Comparison of ENCODE assay signal across 19 cellular contexts in the genomic region with DNA sequence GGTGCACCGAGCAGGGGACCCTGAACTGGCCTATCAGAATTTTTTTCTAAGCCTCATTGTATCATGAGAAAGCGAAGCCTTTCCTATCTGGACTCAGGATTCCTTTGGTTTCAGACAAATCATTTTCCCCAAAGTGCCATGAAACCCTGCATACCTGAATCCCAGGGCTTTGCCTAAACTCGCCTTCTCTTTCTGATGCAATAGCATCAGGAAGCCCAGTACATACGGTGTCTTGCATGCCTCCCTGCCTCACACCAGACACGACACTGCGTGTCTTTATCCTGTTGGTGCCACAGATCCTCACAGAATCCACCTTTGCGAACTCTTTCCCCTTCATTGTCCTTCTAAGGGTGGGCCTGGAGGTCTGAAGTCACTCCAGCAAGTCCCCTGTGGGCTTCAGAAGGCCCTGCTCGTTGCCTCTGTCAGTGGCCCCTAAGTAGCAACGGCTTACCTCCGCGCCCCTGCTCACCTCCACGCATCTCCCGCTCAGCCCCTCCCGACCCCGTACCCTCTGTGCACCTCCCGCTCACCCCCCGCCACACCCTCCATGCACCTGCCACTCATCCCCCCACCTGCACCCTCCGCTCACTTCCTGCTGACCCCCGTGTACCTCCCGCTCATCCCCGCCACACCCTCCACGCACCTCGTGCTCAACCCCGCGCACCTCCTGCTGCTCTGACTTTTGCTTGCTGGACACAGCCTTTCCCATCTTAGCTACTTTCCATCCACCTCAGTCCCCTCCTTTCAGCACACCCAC.
DNase-seq lines count a peak whose midpoint lies in the region; ATAC-seq, FAIRE-seq and TF ChIP-seq lines count a peak whose summit lies in the region.
"Had no signal": no experiment of that assay in that cellular context is flagged by ENCODE, and none has a peak within 500 bp of the region (broad histone marks: within the 10 kb centered on the region; RNA-seq: fewer than 3 reads in every experiment).

No MANE protein-coding gene starts in this region.

- H3K4me3 ChIP-seq in H1 (ENCODE audit: extremely low read depth in 1 of 4, insufficient read depth in 2 of 4, low read depth in 3 of 4, low read length in 4 of 4) (no peak overlapping the region), trophoblast cell (ENCODE audit: low read depth, low read length) (no peak overlapping the region)
- H3K4me3 ChIP-seq: SJCRH30 had no signal

- no peak overlapping the region for H3K56ac ChIP-seq in H1 (replicated peaks; ENCODE audit: insufficient read length, low read depth, low read length)

- FAIRE-seq in H1 (lab: Jason Lieb, UNC): no peak
- FAIRE-seq: RCC 7860 had no signal

- no peaks in the 10 kb centered on the region; the same call in 1 of the 2 replicates for H3K23me2 ChIP-seq in H1 (ENCODE audit: low read depth, low read length)

- 95% methylated on average over 24 of the region's 25 CpGs; no CpG with 5 or more reads in 1 of the 2 experiments for WGBS in H1 (ENCODE audit: extremely low coverage in 1 of 2, insufficient coverage in 1 of 2, insufficient read length in 1 of 2, insufficient replicate concordance in 2 of 2, low coverage in 1 of 2, low lambda C conversion rate in 2 of 2, missing lambda C conversion rate in 1 of 2), 2 experiments
- WGBS in trophoblast cell (ENCODE audit: extremely low coverage, insufficient coverage, insufficient read length): no CpG with 5 or more reads among the region's 25 CpGs

- no peak overlapping the region for H2BK20ac ChIP-seq in H1 (ENCODE audit: low read length)

- no peak for TF ChIP-seq POLR2A in H1 (IDR thresholded peaks at IDR 0.05; ENCODE audit: control extremely low read depth in 1 of 2, low read depth in 2 of 2, low read length in 2 of 2)

- H3K27me3 ChIP-seq in H1 (replicated peaks in 1 of 4; ENCODE audit: control insufficient read depth in 3 of 4, extremely low read depth in 1 of 4, insufficient read depth in 3 of 4, low read length in 3 of 4): no peaks in the 10 kb centered on the region
- no peaks in the 10 kb centered on the region for H3K27me3 ChIP-seq in trophoblast cell (ENCODE audit: insufficient read depth, low read length)
- H3K27me3 ChIP-seq: SJCRH30 had no signal

- no peaks in the 10 kb centered on the region for H3K9me3 Mint-ChIP-seq in T-helper 2 cell treated with Interferon-gamma antibody and Interleukin-4, amounts not matched to agents 5 μg/mL and 100 μg/mL, for 36 hours
- H3K9me3 Mint-ChIP-seq: H9 had no signal

- H3K27ac Mint-ChIP-seq in T-helper 2 cell treated with Interferon-gamma antibody and Interleukin-4, amounts not matched to agents 5 μg/mL and 100 μg/mL, for 36 hours: peak overlapping the region; percentile 21
- H3K27ac Mint-ChIP-seq: CD14-positive monocyte had no signal

- H2BK12ac ChIP-seq in H1 (ENCODE audit: low read depth, low read length) (no peak overlapping the region), trophoblast cell (ENCODE audit: low read length) (no peak overlapping the region)

- POLR2A ChIA-PET in RWPE1 (lab: Yijun Ruan, JAX; ENCODE audit: low non-redundant PET) (no interaction called here), H1 (lab: Charles Lee; ENCODE audit: partially characterized antibody) (no interaction called here)

- H3K18ac ChIP-seq in H1 (ENCODE audit: extremely low read depth, low read length): peak overlapping the region; percentile 19; the same call in 1 of the 2 replicates
- no peak overlapping the region for H3K18ac ChIP-seq in trophoblast cell (ENCODE audit: low read length)

- no peak for TF ChIP-seq RAD21 in H1 (IDR thresholded peaks at IDR 0.05 in 1 of 2, conservative IDR thresholded peaks at IDR 0.05 in 1 of 2; ENCODE audit: low read depth in 2 of 2, low read length in 2 of 2)

- ATAC-seq in HG02623 (IDR thresholded peaks at IDR 0.05; ENCODE audit: unreplicated experiment): no peak

- H4K12ac ChIP-seq in trophoblast cell (ENCODE audit: low read depth, low read length): peak overlapping the region; percentile 17

- H3K79me1 ChIP-seq in H1 (ENCODE audit: low read depth, low read length) (no peaks in the 10 kb centered on the region), trophoblast cell (ENCODE audit: low read length) (no peaks in the 10 kb centered on the region)

- H2AK5ac ChIP-seq in H1 (ENCODE audit: low read depth, low read length): no peak overlapping the region
- no peak overlapping the region for H2AK5ac ChIP-seq in trophoblast cell (ENCODE audit: low read length)

- H3K79me2 ChIP-seq in H1 (ENCODE audit: control insufficient read depth in 1 of 2, insufficient read depth in 2 of 2, low read length in 2 of 2) (no peaks in the 10 kb centered on the region), trophoblast cell (ENCODE audit: control insufficient read depth, insufficient read depth, low read length, poor library complexity) (no peaks in the 10 kb centered on the region)

- H4K8ac ChIP-seq in H1 (ENCODE audit: extremely low read depth, insufficient read depth, low read length) (0 out of 2 replicates have a peak overlapping the region, but pooled peaks have one; percentile 11), trophoblast cell (ENCODE audit: low read depth, low read length) (no peak overlapping the region)

- no peak overlapping the region for H4K5ac ChIP-seq in H1 (ENCODE audit: insufficient read length, low read depth, low read length)

- no peak overlapping the region for H3K14ac ChIP-seq in H1 (ENCODE audit: insufficient read length)
- no peak overlapping the region for H3K14ac ChIP-seq in trophoblast cell (ENCODE audit: low read length)

- DNase-seq in T-helper 2 cell treated with Interferon-gamma antibody and Interleukin-4, amounts not matched to agents 5 μg/mL and 100 μg/mL, for 36 hours (ENCODE audit: low spot score): no peak
- DNase-seq in T-helper 2 cell (no peak), RWPE1 (ENCODE audit: low spot score) (peak; percentile 10), H1 (ENCODE audit: low read depth in 1 of 2, low spot score in 2 of 2) (no peak), trophoblast cell (no peak), NCI-H345 (lab: John Stamatoyannopoulos, UW) (no peak), NCI-H526 treated with DMSO at 0.1 percent for 48 hours (lab: John Stamatoyannopoulos, UW) (no peak)
- DNase-seq: AML-193, DMS79 treated with DMSO at 0.1 percent for 48 hours, H9, NCI-H1105 treated with DMSO at 0.1 percent for 48 hours, NCI-H1694, NCI-H2081 treated with DMSO at 0.1 percent for 48 hours, NCI-H774, SJCRH30 had no signal

- H4K20me1 ChIP-seq in H1 (replicated peaks in 1 of 2; ENCODE audit: control insufficient read depth in 1 of 2, insufficient read depth in 2 of 2, low read length in 2 of 2): no peaks in the 10 kb centered on the region

- H2AFZ ChIP-seq in H1 (ENCODE audit: low read length) (no peak overlapping the region), trophoblast cell (ENCODE audit: insufficient read depth, low read length, poor library complexity) (no peak overlapping the region)

- H3K36me3 Mint-ChIP-seq in T-helper 2 cell treated with Interferon-gamma antibody and Interleukin-4, amounts not matched to agents 5 μg/mL and 100 μg/mL, for 36 hours (ENCODE audit: low read depth): no peaks in the 10 kb centered on the region
- H3K36me3 Mint-ChIP-seq: CD14-positive monocyte had no signal

- H3K27ac ChIP-seq in RWPE1 (peak overlapping the region; percentile 60), H1 (ENCODE audit: low read depth, low read length) (no peak overlapping the region), trophoblast cell (ENCODE audit: low read depth, low read length) (no peak overlapping the region)
- H3K27ac ChIP-seq: 22Rv1, SJCRH30 had no signal

- H3K4ac ChIP-seq in H1 (replicated peaks; ENCODE audit: insufficient read length, low read depth, low read length): no peak overlapping the region
- no peak overlapping the region for H3K4ac ChIP-seq in trophoblast cell (ENCODE audit: low read depth, low read length)

- H3K4me2 ChIP-seq in H1 (ENCODE audit: insufficient read depth in 1 of 2, low read depth in 2 of 2, low read length in 2 of 2) (no peak overlapping the region), trophoblast cell (ENCODE audit: low read length) (no peak overlapping the region)

- no peaks in the 10 kb centered on the region for H3K4me1 Mint-ChIP-seq in T-helper 2 cell treated with Interferon-gamma antibody and Interleukin-4, amounts not matched to agents 5 μg/mL and 100 μg/mL, for 36 hours (ENCODE audit: low read depth)
- H3K4me1 Mint-ChIP-seq: CD14-positive monocyte, H9 had no signal

- H3K9ac ChIP-seq in H1 (replicated peaks in 1 of 4; ENCODE audit: extremely low read depth in 1 of 4, low read depth in 3 of 4, low read length in 3 of 4) (no peak overlapping the region), trophoblast cell (ENCODE audit: low read length) (no peak overlapping the region)

- CTCF ChIA-PET in RWPE1 (lab: Yijun Ruan, JAX) (no interaction called here), H1 (lab: Charles Lee; ENCODE audit: partially characterized antibody) (interaction anchor here (1.2 to 1.3 kb wide), 2 partner anchors 51 to 58 kb away, joined by 3 to 4 read pairs; no protein-coding TSS in a partner anchor)

- TF ChIP-seq CTCF in RWPE1 (conservative IDR thresholded peaks at IDR 0.05; ENCODE audit: low read depth) (no peak), H1 (IDR thresholded peaks at IDR 0.05; ENCODE audit: control extremely low read depth in 1 of 3, insufficient read depth in 1 of 3, low read depth in 1 of 3, low read length in 3 of 3) (no peak)

- no peaks in the 10 kb centered on the region; a peak in 1 of 8 replicates for H3K36me3 ChIP-seq in H1 (ENCODE audit: control insufficient read depth in 2 of 4, insufficient read depth in 4 of 4, low read length in 3 of 4)
- peaks cover 42 to 55% of the 10 kb centered on the region in 2 experiments for H3K36me3 ChIP-seq in trophoblast cell (ENCODE audit: control insufficient read depth in 1 of 2, insufficient read depth in 2 of 2, low read length in 2 of 2)
- H3K36me3 ChIP-seq: SJCRH30 had no signal

- TF ChIP-seq EP300 in H1 (IDR thresholded peaks at IDR 0.05; ENCODE audit: borderline replicate concordance in 1 of 2, low read depth in 2 of 2, low read length in 2 of 2): no peak

- peaks cover 5% of the 10 kb centered on the region for H3K27me3 Mint-ChIP-seq in T-helper 2 cell treated with Interferon-gamma antibody and Interleukin-4, amounts not matched to agents 5 μg/mL and 100 μg/mL, for 36 hours (ENCODE audit: low read depth)

- H2BK15ac ChIP-seq in H1 (ENCODE audit: low read length): no peak overlapping the region

- H2BK5ac ChIP-seq in H1 (ENCODE audit: low read depth, low read length) (peak overlapping the region; percentile 66; the same call in 1 of the 2 replicates), trophoblast cell (ENCODE audit: low read depth, low read length, poor library complexity) (no peak overlapping the region)

- H2BK120ac ChIP-seq in H1 (replicated peaks; ENCODE audit: low read depth, low read length) (no peak overlapping the region), trophoblast cell (ENCODE audit: insufficient read depth, low read length, poor library complexity) (no peak overlapping the region)

- H3K9me3 ChIP-seq in H1 (ENCODE audit: insufficient read depth in 2 of 2, low read depth in 1 of 2, low read length in 1 of 2) (no peaks in the 10 kb centered on the region), trophoblast cell (ENCODE audit: insufficient read depth, low read depth, low read length) (no peaks in the 10 kb centered on the region)
- H3K9me3 ChIP-seq: SJCRH30 had no signal

- no peak overlapping the region for H4K91ac ChIP-seq in H1 (replicated peaks; ENCODE audit: insufficient read length, low read length)
- H4K91ac ChIP-seq in trophoblast cell (ENCODE audit: low read depth, low read length): no peak overlapping the region

- H3K23ac ChIP-seq in H1 (ENCODE audit: insufficient read length): no peak overlapping the region
- no peak overlapping the region for H3K23ac ChIP-seq in trophoblast cell (ENCODE audit: low read length)

- H3K4me1 ChIP-seq in H1 (replicated peaks in 1 of 4; ENCODE audit: control insufficient read depth in 3 of 4, insufficient read depth in 4 of 4, low read length in 3 of 4) (no peaks in the 10 kb centered on the region), trophoblast cell (ENCODE audit: control insufficient read depth in 1 of 2, insufficient read depth in 2 of 2, low read length in 2 of 2) (no peaks in the 10 kb centered on the region)
- H3K4me1 ChIP-seq: SJCRH30 had no signal

- H3K4me3 Mint-ChIP-seq in T-helper 2 cell treated with Interferon-gamma antibody and Interleukin-4, amounts not matched to agents 5 μg/mL and 100 μg/mL, for 36 hours: no peak overlapping the region
- H3K4me3 Mint-ChIP-seq: CD14-positive monocyte, H9 had no signal
